ENCODE assay signal across 19 cellular contexts in the genomic region with DNA sequence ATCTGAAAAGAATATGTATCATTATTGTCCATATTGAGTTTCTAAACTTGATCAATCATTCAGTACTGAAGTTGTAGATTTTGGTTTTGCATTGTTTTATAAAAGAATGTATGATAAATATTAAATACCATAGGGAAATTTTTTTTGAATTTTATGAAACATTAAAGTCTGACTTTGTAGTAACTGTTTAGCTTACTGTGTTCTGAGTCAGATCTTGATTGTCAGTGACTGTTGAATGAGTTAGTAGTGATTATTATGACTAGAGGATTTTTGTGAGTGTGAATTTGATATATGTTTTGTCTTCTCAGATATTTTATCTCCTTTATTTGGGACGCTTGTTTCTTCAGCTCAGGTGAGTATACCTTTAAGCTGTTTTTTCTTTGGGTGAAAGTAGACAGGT. TPM values are rescaled to one million over a fixed set of nuclear protein-coding genes. Genes with fewer than 3 reads are reported as not detected.
DNase-seq lines count a peak whose midpoint lies in the region; ATAC-seq and TF ChIP-seq lines count a peak whose summit lies in the region.
"Had no signal": no experiment of that assay in that cellular context is flagged by ENCODE, and none has a peak within 500 bp of the region (broad histone marks: within the 10 kb centered on the region; RNA-seq: fewer than 3 reads in every experiment).

No MANE protein-coding gene starts in this region.

- H3K9me3 Mint-ChIP-seq in HFFc6, result no peaks in the 10 kb centered on the region
- no peaks in the 10 kb centered on the region for H3K9me3 Mint-ChIP-seq in activated T-helper 17 cell treated with anti-CD3 and anti-CD28 coated beads, Interleukin-2, amount 50 U/mL, for 72 hours
- H3K9me3 Mint-ChIP-seq: CD4-positive, alpha-beta T cell; GM23338 had no signal

- H3K4me1 Mint-ChIP-seq in HFFc6 (ENCODE audit: low read depth), result peaks cover 19% of the 10 kb centered on the region
- H3K4me1 Mint-ChIP-seq in activated T-helper 17 cell treated with anti-CD3 and anti-CD28 coated beads, Interleukin-2, amount 50 U/mL, for 72 hours, result peaks cover 16% of the 10 kb centered on the region

- ATAC-seq in activated CD4-positive, CD25-positive, alpha-beta regulatory T cell treated with anti-CD3 and anti-CD28 coated beads, Interleukin-2, amount 50 U/mL, for 24 hours, result peak; percentile 74 to 86
- ATAC-seq in activated T-helper 17 cell treated with anti-CD3 and anti-CD28 coated beads, Interleukin-2, amount 50 U/mL, for 72 hours (replicated peaks), result peak; percentile 18
- ATAC-seq: GM23338, Right ventricle myocardium inferior had no signal

- H3K36me3 Mint-ChIP-seq in HFFc6 (ENCODE audit: low read depth), result peaks cover 28% of the 10 kb centered on the region
- H3K36me3 Mint-ChIP-seq in activated T-helper 17 cell treated with anti-CD3 and anti-CD28 coated beads, Interleukin-2, amount 50 U/mL, for 72 hours (ENCODE audit: low read depth), result peaks cover 98% of the 10 kb centered on the region

- H3K4me3 Mint-ChIP-seq in HFFc6, result no peak overlapping the region
- no peak overlapping the region for H3K4me3 Mint-ChIP-seq in activated T-helper 17 cell treated with anti-CD3 and anti-CD28 coated beads, Interleukin-2, amount 50 U/mL, for 72 hours
- H3K4me3 Mint-ChIP-seq: CD4-positive, alpha-beta T cell; GM23338 had no signal

- TF ChIP-seq CTCF in HFFc6 (IDR thresholded peaks at IDR 0.05) (no peak), GM20000 (IDR thresholded peaks at IDR 0.05; ENCODE audit: extremely low read depth, missing control alignments) (no peak)

- DNase-seq in activated CD4-positive, CD25-positive, alpha-beta regulatory T cell treated with anti-CD3 and anti-CD28 coated beads, Interleukin-2, amount 50 U/mL, for 72 hours, result no peak
- DNase-seq in HFFc6 (no peak), iris pigment epithelial cell (ENCODE audit: low read depth) (peak; percentile 16), ecto neural progenitor cell (ENCODE audit: low spot score) (no peak), NCI-H2196 treated with DMSO at 0.1 percent for 48 hours (lab: John Stamatoyannopoulos, UW; ENCODE audit: unreplicated experiment) (no peak), GM20000 (ENCODE audit: low spot score) (no peak)
- DNase-seq: ACHN; CD4-positive, alpha-beta T cell; DND-41; HCEC 1CT; NCI-H1105; NCI-H146; NCI-H2081; NCI-H2171; NCI-H526 had no signal

- no peaks in the 10 kb centered on the region for H3K27me3 Mint-ChIP-seq in HFFc6 (ENCODE audit: insufficient read depth)
- no peaks in the 10 kb centered on the region for H3K27me3 Mint-ChIP-seq in activated T-helper 17 cell treated with anti-CD3 and anti-CD28 coated beads, Interleukin-2, amount 50 U/mL, for 72 hours
- H3K27me3 Mint-ChIP-seq: CD4-positive, alpha-beta T cell had no signal

- H3K27ac Mint-ChIP-seq in HFFc6, result peak overlapping the region; percentile 14
- no peak overlapping the region for H3K27ac Mint-ChIP-seq in activated T-helper 17 cell treated with anti-CD3 and anti-CD28 coated beads, Interleukin-2, amount 50 U/mL, for 72 hours
- H3K27ac Mint-ChIP-seq: CD4-positive, alpha-beta T cell; GM23338 had no signal

RNA-seq across cellular contexts. Expression of gene TDP1, which starts 10.1 kb away (rescaled TPM):
- 10 to 100 TPM; 20.3 to 28.3 (median 23.3) TPM for total RNA-seq in HFFc6 (2021; fragmentation: NEBNext Ultra II Directional; extraction: Animal tissue kit (Norgen Biotek cat#: 25700))
- total RNA-seq in activated T-helper 17 cell treated with anti-CD3 and anti-CD28 coated beads, Interleukin-2, amount 50 U/mL, for 72 hours, result 10 to 100 TPM; 82.8 to 98.3 TPM

RNA-seq across cellular contexts. Expression of gene EFCAB11, which starts 11.3 kb away (rescaled TPM):
- 1 to 10 TPM; 6.6 to 8.4 (median 6.9) TPM for total RNA-seq in HFFc6 (2021; fragmentation: NEBNext Ultra II Directional; extraction: Animal tissue kit (Norgen Biotek cat#: 25700))
- 1 to 10 TPM; 5.5 to 9.4 TPM for total RNA-seq in activated T-helper 17 cell treated with anti-CD3 and anti-CD28 coated beads, Interleukin-2, amount 50 U/mL, for 72 hours
